ENCODE assay signal across 8 cellular contexts in genomic region chr4:184792950-184793555, GRCh38. TPM values are rescaled to one million over a fixed set of nuclear protein-coding genes. Genes with fewer than 3 reads are reported as not detected.
A peak's percentile ranks its signal among the peaks of the same experiment; 100 is the strongest.
DNase-seq lines count a peak whose midpoint lies in the region; ATAC-seq and TF ChIP-seq lines count a peak whose summit lies in the region.

No MANE protein-coding gene starts in this region.

- ATAC-seq in HG02970 (IDR thresholded peaks at IDR 0.05; ENCODE audit: low FRiP score, unreplicated experiment): no peak

- H3K4me3 ChIP-seq in fibroblast of the aortic adventitia (ENCODE audit: low read depth, low read length): no peak overlapping the region

- peak; percentile 82 for DNase-seq in activated effector memory CD4-positive, alpha-beta T cell treated with anti-CD3 and anti-CD28 coated beads, Interleukin-2, amount 50 U/mL, for 16 hours
- DNase-seq in activated effector memory CD4-positive, alpha-beta T cell treated with Interleukin-2 at 50 U/mL for 16 hours: no peak
- DNase-seq in activated CD4-positive, alpha-beta T cell treated with anti-CD3 and anti-CD28 coated beads, Interleukin-2, amount 50 U/mL, for 4 hours: peak; percentile 46 to 49
- peak; percentile 91 for DNase-seq in fibroblast of the aortic adventitia (ENCODE audit: low read depth)
- peak; percentile 34 for DNase-seq in stimulated activated CD4-positive, alpha-beta T cell treated with anti-CD3 and anti-CD28 coated beads, Interleukin-12 subunit alpha, Interleukin-12 subunit beta, amount 100 ng/mL, for 4 hours
- DNase-seq in UCSD-AML1 (lab: John Stamatoyannopoulos, UW; ENCODE audit: unreplicated experiment): no peak
- no peak for DNase-seq in NCI-H510A (lab: John Stamatoyannopoulos, UW)

- no peak for TF ChIP-seq CTCF in fibroblast of the aortic adventitia (IDR thresholded peaks at IDR 0.05; ENCODE audit: insufficient read depth, low read length)

RNA-seq across cellular contexts. Expression of gene ACSL1, which starts 32.7 kb away (rescaled TPM):
- 26.2 and 26.3 TPM in 2 replicates for total RNA-seq in fibroblast of the aortic adventitia (ENCODE audit: low replicate concordance)

RNA-seq across cellular contexts. Expression of gene CENPU, which starts 59.2 kb away (rescaled TPM):
- total RNA-seq in fibroblast of the aortic adventitia (ENCODE audit: low replicate concordance): 3.3 and 30.5 TPM in 2 replicates

Comparison
In these comparisons a context has a peak if more than half of its experiments do, and no peak if none do; other contexts are left out.
1. DNase-seq: peak in activated effector memory CD4-positive, alpha-beta T cell treated with anti-CD3 and anti-CD28 coated beads, Interleukin-2, amount 50 U/mL, for 16 hours (single experiment), activated CD4-positive, alpha-beta T cell treated with anti-CD3 and anti-CD28 coated beads, Interleukin-2, amount 50 U/mL, for 4 hours (2 of 2), fibroblast of the aortic adventitia (single experiment) and stimulated activated CD4-positive, alpha-beta T cell treated with anti-CD3 and anti-CD28 coated beads, Interleukin-12 subunit alpha, Interleukin-12 subunit beta, amount 100 ng/mL, for 4 hours (single experiment); none in activated effector memory CD4-positive, alpha-beta T cell treated with Interleukin-2 at 50 U/mL for 16 hours (single experiment), UCSD-AML1 (single experiment) and NCI-H510A (single experiment).